1 cellular context compared by ENCODE assay signal in genomic region chr5:56025303-56025885, GRCh38.
TF ChIP-seq lines count a peak whose summit lies in the region.

No MANE protein-coding gene starts in this region.

TF ChIP-seq in HepG2, 621 proteins besides CTCF, POLR2A, EP300 and RAD21 (continued from another document and continues in another):
- TF ChIP-seq PBX2 (CRISPR knock-in tag; IDR thresholded peaks at IDR 0.05): no peak
- peak; percentile 37 for TF ChIP-seq SALL2 (CRISPR knock-in tag; IDR thresholded peaks at IDR 0.05)
- TF ChIP-seq ZNF879 (CRISPR knock-in tag; IDR thresholded peaks at IDR 0.05): no peak
- no peak for TF ChIP-seq SRY (CRISPR knock-in tag; IDR thresholded peaks at IDR 0.05)
- no peak for TF ChIP-seq HDAC6 (IDR thresholded peaks at IDR 0.05; ENCODE audit: low read depth, low read length)
- TF ChIP-seq PHF20 (CRISPR knock-in tag; IDR thresholded peaks at IDR 0.05): no peak
- TF ChIP-seq RORA (CRISPR knock-in tag; IDR thresholded peaks at IDR 0.05): no peak
- TF ChIP-seq ZNF614 (CRISPR knock-in tag; IDR thresholded peaks at IDR 0.05; ENCODE audit: borderline replicate concordance): peak; percentile 83
- TF ChIP-seq SOX5 (CRISPR knock-in tag; IDR thresholded peaks at IDR 0.05; ENCODE audit: borderline replicate concordance): peak; percentile 85
- no peak for TF ChIP-seq NONO (IDR thresholded peaks at IDR 0.05)
- TF ChIP-seq NONO (CRISPR knock-in tag; conservative IDR thresholded peaks at IDR 0.05): no peak; the same call in 1 of the 2 replicates
- no peak for TF ChIP-seq LCORL (IDR thresholded peaks at IDR 0.05)
- TF ChIP-seq LCORL (CRISPR knock-in tag; IDR thresholded peaks at IDR 0.05): no peak
- TF ChIP-seq ZNF253 (CRISPR knock-in tag; IDR thresholded peaks at IDR 0.05; ENCODE audit: borderline replicate concordance): no peak
- no peak for TF ChIP-seq SOX13 (IDR thresholded peaks at IDR 0.05)
- peak in 1 of 2 experiments; percentile 86; a peak in 2 of 4 replicates for TF ChIP-seq SOX13 (CRISPR knock-in tag; conservative IDR thresholded peaks at IDR 0.05 in 1 of 2, IDR thresholded peaks at IDR 0.05 in 1 of 2)
- TF ChIP-seq ESRRA (CRISPR knock-in tag; IDR thresholded peaks at IDR 0.05; ENCODE audit: low read depth): no peak
- TF ChIP-seq KLF13 (CRISPR knock-in tag; IDR thresholded peaks at IDR 0.05): no peak
- TF ChIP-seq ZNF616 (CRISPR knock-in tag; IDR thresholded peaks at IDR 0.05; ENCODE audit: low read depth): no peak
- TF ChIP-seq ZNF7 (CRISPR knock-in tag; IDR thresholded peaks at IDR 0.05): no peak
- TF ChIP-seq HMGXB3 (CRISPR knock-in tag; IDR thresholded peaks at IDR 0.05; ENCODE audit: borderline replicate concordance): peak; percentile 77; the same call in 1 of the 2 replicates
- 0 out of 2 replicates have a peak, but pooled peaks have one; percentile 7 for TF ChIP-seq ZNF292 (CRISPR knock-in tag; IDR thresholded peaks at IDR 0.05; ENCODE audit: borderline replicate concordance, low read depth)
- no peak; the same call in 1 of the 2 replicates for TF ChIP-seq NFYB (CRISPR knock-in tag; IDR thresholded peaks at IDR 0.05)
- TF ChIP-seq HOMEZ (CRISPR knock-in tag; IDR thresholded peaks at IDR 0.05; ENCODE audit: low read depth): peak; percentile 84
- TF ChIP-seq, protein P1, sequence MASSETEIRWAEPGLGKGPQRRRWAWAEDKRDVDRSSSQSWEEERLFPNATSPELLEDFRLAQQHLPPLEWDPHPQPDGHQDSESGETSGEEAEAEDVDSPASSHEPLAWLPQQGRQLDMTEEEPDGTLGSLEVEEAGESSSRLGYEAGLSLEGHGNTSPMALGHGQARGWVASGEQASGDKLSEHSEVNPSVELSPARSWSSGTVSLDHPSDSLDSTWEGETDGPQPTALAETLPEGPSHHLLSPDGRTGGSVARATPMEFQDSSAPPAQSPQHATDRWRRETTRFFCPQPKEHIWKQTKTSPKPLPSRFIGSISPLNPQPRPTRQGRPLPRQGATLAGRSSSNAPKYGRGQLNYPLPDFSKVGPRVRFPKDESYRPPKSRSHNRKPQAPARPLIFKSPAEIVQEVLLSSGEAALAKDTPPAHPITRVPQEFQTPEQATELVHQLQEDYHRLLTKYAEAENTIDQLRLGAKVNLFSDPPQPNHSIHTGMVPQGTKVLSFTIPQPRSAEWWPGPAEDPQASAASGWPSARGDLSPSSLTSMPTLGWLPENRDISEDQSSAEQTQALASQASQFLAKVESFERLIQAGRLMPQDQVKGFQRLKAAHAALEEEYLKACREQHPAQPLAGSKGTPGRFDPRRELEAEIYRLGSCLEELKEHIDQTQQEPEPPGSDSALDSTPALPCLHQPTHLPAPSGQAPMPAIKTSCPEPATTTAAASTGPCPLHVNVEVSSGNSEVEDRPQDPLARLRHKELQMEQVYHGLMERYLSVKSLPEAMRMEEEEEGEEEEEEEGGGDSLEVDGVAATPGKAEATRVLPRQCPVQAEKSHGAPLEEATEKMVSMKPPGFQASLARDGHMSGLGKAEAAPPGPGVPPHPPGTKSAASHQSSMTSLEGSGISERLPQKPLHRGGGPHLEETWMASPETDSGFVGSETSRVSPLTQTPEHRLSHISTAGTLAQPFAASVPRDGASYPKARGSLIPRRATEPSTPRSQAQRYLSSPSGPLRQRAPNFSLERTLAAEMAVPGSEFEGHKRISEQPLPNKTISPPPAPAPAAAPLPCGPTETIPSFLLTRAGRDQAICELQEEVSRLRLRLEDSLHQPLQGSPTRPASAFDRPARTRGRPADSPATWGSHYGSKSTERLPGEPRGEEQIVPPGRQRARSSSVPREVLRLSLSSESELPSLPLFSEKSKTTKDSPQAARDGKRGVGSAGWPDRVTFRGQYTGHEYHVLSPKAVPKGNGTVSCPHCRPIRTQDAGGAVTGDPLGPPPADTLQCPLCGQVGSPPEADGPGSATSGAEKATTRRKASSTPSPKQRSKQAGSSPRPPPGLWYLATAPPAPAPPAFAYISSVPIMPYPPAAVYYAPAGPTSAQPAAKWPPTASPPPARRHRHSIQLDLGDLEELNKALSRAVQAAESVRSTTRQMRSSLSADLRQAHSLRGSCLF (CRISPR knock-in tag; IDR thresholded peaks at IDR 0.05; ENCODE audit: borderline replicate concordance): no peak
- TF ChIP-seq TFE3 (CRISPR knock-in tag; IDR thresholded peaks at IDR 0.05): peak; percentile 53; the same call in 1 of the 2 replicates
- TF ChIP-seq TAF15 (IDR thresholded peaks at IDR 0.05; ENCODE audit: low read depth, low read length, poor library complexity, severe bottlenecking): no peak
- TF ChIP-seq NCOR1 (IDR thresholded peaks at IDR 0.05; ENCODE audit: borderline replicate concordance, low read length): peak; percentile 49; the same call in 1 of the 2 replicates
- TF ChIP-seq ZNF225 (CRISPR knock-in tag; IDR thresholded peaks at IDR 0.05): no peak
- no peak for TF ChIP-seq FIP1L1 (IDR thresholded peaks at IDR 0.05; ENCODE audit: borderline replicate concordance, insufficient read depth, low read depth, low read length)
- TF ChIP-seq ZNF256 (CRISPR knock-in tag; conservative IDR thresholded peaks at IDR 0.05): no peak
- no peak for TF ChIP-seq PCBP1 (IDR thresholded peaks at IDR 0.05; ENCODE audit: borderline replicate concordance, low read depth, low read length)
- no peak for TF ChIP-seq ZBTB4 (CRISPR knock-in tag; IDR thresholded peaks at IDR 0.05; ENCODE audit: borderline replicate concordance)
- no peak for TF ChIP-seq ZMYM3 (CRISPR knock-in tag; IDR thresholded peaks at IDR 0.05)
- peak; percentile 79 for TF ChIP-seq RCOR2 (CRISPR knock-in tag; IDR thresholded peaks at IDR 0.05)
- no peak for TF ChIP-seq ZBTB20 (CRISPR knock-in tag; IDR thresholded peaks at IDR 0.05; ENCODE audit: borderline replicate concordance, low read depth)
- no peak for TF ChIP-seq ZNF83 (CRISPR knock-in tag; IDR thresholded peaks at IDR 0.05; ENCODE audit: borderline replicate concordance)
- TF ChIP-seq HOXD1 (CRISPR knock-in tag; IDR thresholded peaks at IDR 0.05): no peak
- TF ChIP-seq SIX1 (CRISPR knock-in tag; IDR thresholded peaks at IDR 0.05; ENCODE audit: borderline replicate concordance): 0 out of 2 replicates have a peak, but pooled peaks have one; percentile 14
- no peak for TF ChIP-seq ZNF446 (CRISPR knock-in tag; IDR thresholded peaks at IDR 0.05)
- 0 out of 2 replicates have a peak, but pooled peaks have one; percentile 14 for TF ChIP-seq ETV5 (CRISPR knock-in tag; IDR thresholded peaks at IDR 0.05; ENCODE audit: borderline replicate concordance)
- no peak for TF ChIP-seq ELK4 (CRISPR knock-in tag; IDR thresholded peaks at IDR 0.05; ENCODE audit: borderline replicate concordance)
- no peak for TF ChIP-seq MED8 (CRISPR knock-in tag; IDR thresholded peaks at IDR 0.05; ENCODE audit: insufficient replicate concordance)
- no peak for TF ChIP-seq KDM5A (IDR thresholded peaks at IDR 0.05; ENCODE audit: borderline replicate concordance, low read length)
- TF ChIP-seq ZNF337 (CRISPR knock-in tag; IDR thresholded peaks at IDR 0.05; ENCODE audit: borderline replicate concordance, low read depth): no peak
- TF ChIP-seq GZF1 (CRISPR knock-in tag; IDR thresholded peaks at IDR 0.05): no peak
- TF ChIP-seq SRF (IDR thresholded peaks at IDR 0.05; ENCODE audit: low read depth, low read length): 0 out of 2 replicates have a peak, but pooled peaks have one; percentile 9
- TF ChIP-seq ZBTB21 (CRISPR knock-in tag; IDR thresholded peaks at IDR 0.05): peak; percentile 94
